Comparison of ENCODE assay signal across 1 cellular context in the genomic region with DNA sequence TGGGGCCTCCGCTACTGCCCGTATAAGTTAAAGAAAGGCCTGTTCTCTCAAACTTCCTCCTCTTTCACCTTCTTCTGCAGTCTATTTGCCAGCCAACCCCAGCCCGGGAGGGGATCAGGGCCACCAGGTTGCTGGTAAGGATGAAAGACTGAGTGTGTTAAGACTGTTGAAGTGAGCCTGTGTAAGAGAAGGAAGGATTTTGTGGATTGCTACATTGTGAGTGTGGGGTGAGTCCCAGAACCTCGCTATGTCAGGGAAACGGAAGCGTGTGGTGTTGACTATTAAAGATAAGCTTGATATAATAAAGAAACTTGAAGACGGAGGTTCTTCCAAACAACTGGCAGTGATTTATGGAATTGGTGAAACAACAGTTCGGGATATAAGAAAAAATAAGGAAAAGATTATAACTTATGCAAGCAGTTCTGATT.
TF ChIP-seq lines count a peak whose summit lies in the region.

No MANE protein-coding gene starts in this region.

TF ChIP-seq in K562, 482 proteins besides CTCF, POLR2A, EP300 and RAD21 (continued from another document):
- TF ChIP-seq, protein P1, sequence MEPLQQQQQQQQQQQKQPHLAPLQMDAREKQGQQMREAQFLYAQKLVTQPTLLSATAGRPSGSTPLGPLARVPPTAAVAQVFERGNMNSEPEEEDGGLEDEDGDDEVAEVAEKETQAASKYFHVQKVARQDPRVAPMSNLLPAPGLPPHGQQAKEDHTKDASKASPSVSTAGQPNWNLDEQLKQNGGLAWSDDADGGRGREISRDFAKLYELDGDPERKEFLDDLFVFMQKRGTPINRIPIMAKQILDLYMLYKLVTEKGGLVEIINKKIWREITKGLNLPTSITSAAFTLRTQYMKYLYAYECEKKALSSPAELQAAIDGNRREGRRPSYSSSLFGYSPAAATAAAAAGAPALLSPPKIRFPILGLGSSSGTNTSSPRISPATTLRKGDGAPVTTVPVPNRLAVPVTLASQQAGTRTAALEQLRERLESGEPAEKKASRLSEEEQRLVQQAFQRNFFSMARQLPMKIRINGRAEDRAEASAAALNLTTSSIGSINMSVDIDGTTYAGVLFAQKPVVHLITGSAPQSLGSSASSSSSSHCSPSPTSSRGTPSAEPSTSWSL (CRISPR knock-in tag; IDR thresholded peaks at IDR 0.05; ENCODE audit: borderline replicate concordance), result no peak
- TF ChIP-seq CEBPG (CRISPR knock-in tag; IDR thresholded peaks at IDR 0.05) (no peak), CEBPG (tag; conservative IDR thresholded peaks at IDR 0.05 in 1 of 2, IDR thresholded peaks at IDR 0.05 in 1 of 2) (peak in 1 of 2 experiments; percentile 45; a peak in 1 of 4 replicates), NR3C1 (CRISPR knock-in tag; IDR thresholded peaks at IDR 0.05) (no peak), ATF1 (CRISPR knock-in tag; IDR thresholded peaks at IDR 0.05) (no peak), ATF1 (tag; IDR thresholded peaks at IDR 0.05) (peak; percentile 55; the same call in 1 of the 2 replicates), ELF2 (CRISPR knock-in tag; IDR thresholded peaks at IDR 0.05) (no peak), CCNT2 (IDR thresholded peaks at IDR 0.05; ENCODE audit: borderline replicate concordance, extremely low read depth, insufficient read length, low read depth, low read length) (no peak), TOE1 (IDR thresholded peaks at IDR 0.05; ENCODE audit: borderline replicate concordance) (0 out of 2 replicates have a peak, but pooled peaks have one; percentile 0), TOE1 (CRISPR knock-in tag; IDR thresholded peaks at IDR 0.05; ENCODE audit: borderline replicate concordance, low read depth) (no peak), TEAD1 (CRISPR knock-in tag; IDR thresholded peaks at IDR 0.05) (no peak), L3MBTL2 (IDR thresholded peaks at IDR 0.05) (0 out of 2 replicates have a peak, but pooled peaks have one; percentile 6), GATAD2A (IDR thresholded peaks at IDR 0.05) (no peak), ZSCAN29 (IDR thresholded peaks at IDR 0.05) (0 out of 2 replicates have a peak, but pooled peaks have one; percentile 63), HDAC3 (IDR thresholded peaks at IDR 0.05; ENCODE audit: borderline replicate concordance, partially characterized antibody) (no peak), KDM1A (IDR thresholded peaks at IDR 0.05) (no peak), NFYB (IDR thresholded peaks at IDR 0.05; ENCODE audit: extremely low read depth, insufficient read length) (no peak), ZFX (CRISPR knock-in tag; IDR thresholded peaks at IDR 0.05) (peak; percentile 1; the same call in 1 of the 2 replicates), KLF16 (IDR thresholded peaks at IDR 0.05) (no peak), HDAC8 (tag; IDR thresholded peaks at IDR 0.05) (no peak), ZNF431 (CRISPR knock-in tag; IDR thresholded peaks at IDR 0.05) (0 out of 2 replicates have a peak, but pooled peaks have one; percentile 20), BMI1 (IDR thresholded peaks at IDR 0.05; ENCODE audit: low read length) (no peak), HCFC1 (IDR thresholded peaks at IDR 0.05; ENCODE audit: low read depth, low read length) (no peak), FOXM1 (IDR thresholded peaks at IDR 0.05; ENCODE audit: low read depth) (no peak), FOXM1 (CRISPR knock-in tag; IDR thresholded peaks at IDR 0.05; ENCODE audit: low read depth) (0 out of 2 replicates have a peak, but pooled peaks have one; percentile 9), DPF2 (IDR thresholded peaks at IDR 0.05) (no peak)
- TF ChIP-seq, protein P2, sequence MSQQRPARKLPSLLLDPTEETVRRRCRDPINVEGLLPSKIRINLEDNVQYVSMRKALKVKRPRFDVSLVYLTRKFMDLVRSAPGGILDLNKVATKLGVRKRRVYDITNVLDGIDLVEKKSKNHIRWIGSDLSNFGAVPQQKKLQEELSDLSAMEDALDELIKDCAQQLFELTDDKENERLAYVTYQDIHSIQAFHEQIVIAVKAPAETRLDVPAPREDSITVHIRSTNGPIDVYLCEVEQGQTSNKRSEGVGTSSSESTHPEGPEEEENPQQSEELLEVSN (IDR thresholded peaks at IDR 0.05; ENCODE audit: borderline replicate concordance in 1 of 2, extremely low read depth in 1 of 2, insufficient read depth in 1 of 2, insufficient read length in 1 of 2, low read depth in 1 of 2, low read length in 1 of 2, poor library complexity in 1 of 2, severe bottlenecking in 1 of 2), result peak in 1 of 2 experiments; percentile 6
- TF ChIP-seq, protein P3, sequence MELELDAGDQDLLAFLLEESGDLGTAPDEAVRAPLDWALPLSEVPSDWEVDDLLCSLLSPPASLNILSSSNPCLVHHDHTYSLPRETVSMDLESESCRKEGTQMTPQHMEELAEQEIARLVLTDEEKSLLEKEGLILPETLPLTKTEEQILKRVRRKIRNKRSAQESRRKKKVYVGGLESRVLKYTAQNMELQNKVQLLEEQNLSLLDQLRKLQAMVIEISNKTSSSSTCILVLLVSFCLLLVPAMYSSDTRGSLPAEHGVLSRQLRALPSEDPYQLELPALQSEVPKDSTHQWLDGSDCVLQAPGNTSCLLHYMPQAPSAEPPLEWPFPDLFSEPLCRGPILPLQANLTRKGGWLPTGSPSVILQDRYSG (tag; conservative IDR thresholded peaks at IDR 0.05; ENCODE audit: low read depth), result no peak
- TF ChIP-seq, protein P4, sequence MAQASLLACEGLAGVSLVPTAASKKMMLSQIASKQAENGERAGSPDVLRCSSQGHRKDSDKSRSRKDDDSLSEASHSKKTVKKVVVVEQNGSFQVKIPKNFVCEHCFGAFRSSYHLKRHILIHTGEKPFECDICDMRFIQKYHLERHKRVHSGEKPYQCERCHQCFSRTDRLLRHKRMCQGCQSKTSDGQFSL (CRISPR knock-in tag; IDR thresholded peaks at IDR 0.05), result no peak
- TF ChIP-seq, protein P4 (tag; IDR thresholded peaks at IDR 0.05), result no peak
- TF ChIP-seq, protein P5, sequence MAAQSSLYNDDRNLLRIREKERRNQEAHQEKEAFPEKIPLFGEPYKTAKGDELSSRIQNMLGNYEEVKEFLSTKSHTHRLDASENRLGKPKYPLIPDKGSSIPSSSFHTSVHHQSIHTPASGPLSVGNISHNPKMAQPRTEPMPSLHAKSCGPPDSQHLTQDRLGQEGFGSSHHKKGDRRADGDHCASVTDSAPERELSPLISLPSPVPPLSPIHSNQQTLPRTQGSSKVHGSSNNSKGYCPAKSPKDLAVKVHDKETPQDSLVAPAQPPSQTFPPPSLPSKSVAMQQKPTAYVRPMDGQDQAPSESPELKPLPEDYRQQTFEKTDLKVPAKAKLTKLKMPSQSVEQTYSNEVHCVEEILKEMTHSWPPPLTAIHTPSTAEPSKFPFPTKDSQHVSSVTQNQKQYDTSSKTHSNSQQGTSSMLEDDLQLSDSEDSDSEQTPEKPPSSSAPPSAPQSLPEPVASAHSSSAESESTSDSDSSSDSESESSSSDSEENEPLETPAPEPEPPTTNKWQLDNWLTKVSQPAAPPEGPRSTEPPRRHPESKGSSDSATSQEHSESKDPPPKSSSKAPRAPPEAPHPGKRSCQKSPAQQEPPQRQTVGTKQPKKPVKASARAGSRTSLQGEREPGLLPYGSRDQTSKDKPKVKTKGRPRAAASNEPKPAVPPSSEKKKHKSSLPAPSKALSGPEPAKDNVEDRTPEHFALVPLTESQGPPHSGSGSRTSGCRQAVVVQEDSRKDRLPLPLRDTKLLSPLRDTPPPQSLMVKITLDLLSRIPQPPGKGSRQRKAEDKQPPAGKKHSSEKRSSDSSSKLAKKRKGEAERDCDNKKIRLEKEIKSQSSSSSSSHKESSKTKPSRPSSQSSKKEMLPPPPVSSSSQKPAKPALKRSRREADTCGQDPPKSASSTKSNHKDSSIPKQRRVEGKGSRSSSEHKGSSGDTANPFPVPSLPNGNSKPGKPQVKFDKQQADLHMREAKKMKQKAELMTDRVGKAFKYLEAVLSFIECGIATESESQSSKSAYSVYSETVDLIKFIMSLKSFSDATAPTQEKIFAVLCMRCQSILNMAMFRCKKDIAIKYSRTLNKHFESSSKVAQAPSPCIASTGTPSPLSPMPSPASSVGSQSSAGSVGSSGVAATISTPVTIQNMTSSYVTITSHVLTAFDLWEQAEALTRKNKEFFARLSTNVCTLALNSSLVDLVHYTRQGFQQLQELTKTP (IDR thresholded peaks at IDR 0.05; ENCODE audit: low read depth in 1 of 2, partially characterized antibody in 2 of 2), result peak in 1 of 2 experiments; percentile 0
- TF ChIP-seq, protein P6, sequence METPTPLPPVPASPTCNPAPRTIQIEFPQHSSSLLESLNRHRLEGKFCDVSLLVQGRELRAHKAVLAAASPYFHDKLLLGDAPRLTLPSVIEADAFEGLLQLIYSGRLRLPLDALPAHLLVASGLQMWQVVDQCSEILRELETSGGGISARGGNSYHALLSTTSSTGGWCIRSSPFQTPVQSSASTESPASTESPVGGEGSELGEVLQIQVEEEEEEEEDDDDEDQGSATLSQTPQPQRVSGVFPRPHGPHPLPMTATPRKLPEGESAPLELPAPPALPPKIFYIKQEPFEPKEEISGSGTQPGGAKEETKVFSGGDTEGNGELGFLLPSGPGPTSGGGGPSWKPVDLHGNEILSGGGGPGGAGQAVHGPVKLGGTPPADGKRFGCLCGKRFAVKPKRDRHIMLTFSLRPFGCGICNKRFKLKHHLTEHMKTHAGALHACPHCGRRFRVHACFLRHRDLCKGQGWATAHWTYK (CRISPR knock-in tag; IDR thresholded peaks at IDR 0.05), result 0 out of 2 replicates have a peak, but pooled peaks have one; percentile 10
- TF ChIP-seq, protein P7, sequence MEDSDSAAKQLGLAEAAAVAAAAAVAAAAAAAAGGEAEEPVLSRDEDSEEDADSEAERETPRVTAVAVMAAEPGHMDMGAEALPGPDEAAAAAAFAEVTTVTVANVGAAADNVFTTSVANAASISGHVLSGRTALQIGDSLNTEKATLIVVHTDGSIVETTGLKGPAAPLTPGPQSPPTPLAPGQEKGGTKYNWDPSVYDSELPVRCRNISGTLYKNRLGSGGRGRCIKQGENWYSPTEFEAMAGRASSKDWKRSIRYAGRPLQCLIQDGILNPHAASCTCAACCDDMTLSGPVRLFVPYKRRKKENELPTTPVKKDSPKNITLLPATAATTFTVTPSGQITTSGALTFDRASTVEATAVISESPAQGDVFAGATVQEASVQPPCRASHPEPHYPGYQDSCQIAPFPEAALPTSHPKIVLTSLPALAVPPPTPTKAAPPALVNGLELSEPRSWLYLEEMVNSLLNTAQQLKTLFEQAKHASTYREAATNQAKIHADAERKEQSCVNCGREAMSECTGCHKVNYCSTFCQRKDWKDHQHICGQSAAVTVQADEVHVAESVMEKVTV (CRISPR knock-in tag; IDR thresholded peaks at IDR 0.05), result 0 out of 2 replicates have a peak, but pooled peaks have one; percentile 5
